Comparison of ENCODE assay signal across 1 cellular context in the genomic region with DNA sequence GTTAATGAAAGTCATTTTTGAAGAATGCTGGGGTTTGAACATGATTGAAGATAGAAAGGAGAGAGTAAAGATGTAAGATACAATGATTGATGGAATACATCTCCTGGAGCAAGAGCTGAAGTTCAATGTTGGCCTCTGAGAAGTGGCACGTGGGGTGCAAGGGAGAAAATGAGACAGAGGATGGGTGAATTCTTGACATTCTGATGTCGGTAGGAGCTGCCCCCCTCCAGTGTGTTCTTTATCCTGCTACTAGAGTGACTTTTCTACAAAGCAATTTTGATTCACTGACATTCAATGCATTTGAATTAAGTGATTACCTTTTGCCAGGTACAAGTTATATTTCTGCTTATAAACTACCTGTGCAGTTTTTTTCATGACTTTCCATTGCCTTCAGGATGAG.
TF ChIP-seq lines count a peak whose summit lies in the region.

No MANE protein-coding gene starts in this region.

TF ChIP-seq in WTC11, 78 proteins besides CTCF, POLR2A, EP300 and RAD21 (continued from another document):
- TF ChIP-seq, protein P1, sequence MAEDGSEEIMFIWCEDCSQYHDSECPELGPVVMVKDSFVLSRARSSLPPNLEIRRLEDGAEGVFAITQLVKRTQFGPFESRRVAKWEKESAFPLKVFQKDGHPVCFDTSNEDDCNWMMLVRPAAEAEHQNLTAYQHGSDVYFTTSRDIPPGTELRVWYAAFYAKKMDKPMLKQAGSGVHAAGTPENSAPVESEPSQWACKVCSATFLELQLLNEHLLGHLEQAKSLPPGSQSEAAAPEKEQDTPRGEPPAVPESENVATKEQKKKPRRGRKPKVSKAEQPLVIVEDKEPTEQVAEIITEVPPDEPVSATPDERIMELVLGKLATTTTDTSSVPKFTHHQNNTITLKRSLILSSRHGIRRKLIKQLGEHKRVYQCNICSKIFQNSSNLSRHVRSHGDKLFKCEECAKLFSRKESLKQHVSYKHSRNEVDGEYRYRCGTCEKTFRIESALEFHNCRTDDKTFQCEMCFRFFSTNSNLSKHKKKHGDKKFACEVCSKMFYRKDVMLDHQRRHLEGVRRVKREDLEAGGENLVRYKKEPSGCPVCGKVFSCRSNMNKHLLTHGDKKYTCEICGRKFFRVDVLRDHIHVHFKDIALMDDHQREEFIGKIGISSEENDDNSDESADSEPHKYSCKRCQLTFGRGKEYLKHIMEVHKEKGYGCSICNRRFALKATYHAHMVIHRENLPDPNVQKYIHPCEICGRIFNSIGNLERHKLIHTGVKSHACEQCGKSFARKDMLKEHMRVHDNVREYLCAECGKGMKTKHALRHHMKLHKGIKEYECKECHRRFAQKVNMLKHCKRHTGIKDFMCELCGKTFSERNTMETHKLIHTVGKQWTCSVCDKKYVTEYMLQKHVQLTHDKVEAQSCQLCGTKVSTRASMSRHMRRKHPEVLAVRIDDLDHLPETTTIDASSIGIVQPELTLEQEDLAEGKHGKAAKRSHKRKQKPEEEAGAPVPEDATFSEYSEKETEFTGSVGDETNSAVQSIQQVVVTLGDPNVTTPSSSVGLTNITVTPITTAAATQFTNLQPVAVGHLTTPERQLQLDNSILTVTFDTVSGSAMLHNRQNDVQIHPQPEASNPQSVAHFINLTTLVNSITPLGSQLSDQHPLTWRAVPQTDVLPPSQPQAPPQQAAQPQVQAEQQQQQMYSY (CRISPR knock-in tag; IDR thresholded peaks at IDR 0.05), result no peak
- no peak for TF ChIP-seq NR1H2 (CRISPR knock-in tag; IDR thresholded peaks at IDR 0.05)
- no peak for TF ChIP-seq JAZF1 (CRISPR knock-in tag; IDR thresholded peaks at IDR 0.05)
- TF ChIP-seq, protein P2, sequence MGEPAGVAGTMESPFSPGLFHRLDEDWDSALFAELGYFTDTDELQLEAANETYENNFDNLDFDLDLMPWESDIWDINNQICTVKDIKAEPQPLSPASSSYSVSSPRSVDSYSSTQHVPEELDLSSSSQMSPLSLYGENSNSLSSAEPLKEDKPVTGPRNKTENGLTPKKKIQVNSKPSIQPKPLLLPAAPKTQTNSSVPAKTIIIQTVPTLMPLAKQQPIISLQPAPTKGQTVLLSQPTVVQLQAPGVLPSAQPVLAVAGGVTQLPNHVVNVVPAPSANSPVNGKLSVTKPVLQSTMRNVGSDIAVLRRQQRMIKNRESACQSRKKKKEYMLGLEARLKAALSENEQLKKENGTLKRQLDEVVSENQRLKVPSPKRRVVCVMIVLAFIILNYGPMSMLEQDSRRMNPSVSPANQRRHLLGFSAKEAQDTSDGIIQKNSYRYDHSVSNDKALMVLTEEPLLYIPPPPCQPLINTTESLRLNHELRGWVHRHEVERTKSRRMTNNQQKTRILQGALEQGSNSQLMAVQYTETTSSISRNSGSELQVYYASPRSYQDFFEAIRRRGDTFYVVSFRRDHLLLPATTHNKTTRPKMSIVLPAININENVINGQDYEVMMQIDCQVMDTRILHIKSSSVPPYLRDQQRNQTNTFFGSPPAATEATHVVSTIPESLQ (CRISPR knock-in tag; IDR thresholded peaks at IDR 0.05), result no peak
- TF ChIP-seq, protein P3, sequence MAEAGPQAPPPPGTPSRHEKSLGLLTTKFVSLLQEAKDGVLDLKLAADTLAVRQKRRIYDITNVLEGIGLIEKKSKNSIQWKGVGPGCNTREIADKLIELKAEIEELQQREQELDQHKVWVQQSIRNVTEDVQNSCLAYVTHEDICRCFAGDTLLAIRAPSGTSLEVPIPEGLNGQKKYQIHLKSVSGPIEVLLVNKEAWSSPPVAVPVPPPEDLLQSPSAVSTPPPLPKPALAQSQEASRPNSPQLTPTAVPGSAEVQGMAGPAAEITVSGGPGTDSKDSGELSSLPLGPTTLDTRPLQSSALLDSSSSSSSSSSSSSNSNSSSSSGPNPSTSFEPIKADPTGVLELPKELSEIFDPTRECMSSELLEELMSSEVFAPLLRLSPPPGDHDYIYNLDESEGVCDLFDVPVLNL (CRISPR knock-in tag; IDR thresholded peaks at IDR 0.05; ENCODE audit: borderline replicate concordance, low read depth), result no peak
- TF ChIP-seq, protein P4, sequence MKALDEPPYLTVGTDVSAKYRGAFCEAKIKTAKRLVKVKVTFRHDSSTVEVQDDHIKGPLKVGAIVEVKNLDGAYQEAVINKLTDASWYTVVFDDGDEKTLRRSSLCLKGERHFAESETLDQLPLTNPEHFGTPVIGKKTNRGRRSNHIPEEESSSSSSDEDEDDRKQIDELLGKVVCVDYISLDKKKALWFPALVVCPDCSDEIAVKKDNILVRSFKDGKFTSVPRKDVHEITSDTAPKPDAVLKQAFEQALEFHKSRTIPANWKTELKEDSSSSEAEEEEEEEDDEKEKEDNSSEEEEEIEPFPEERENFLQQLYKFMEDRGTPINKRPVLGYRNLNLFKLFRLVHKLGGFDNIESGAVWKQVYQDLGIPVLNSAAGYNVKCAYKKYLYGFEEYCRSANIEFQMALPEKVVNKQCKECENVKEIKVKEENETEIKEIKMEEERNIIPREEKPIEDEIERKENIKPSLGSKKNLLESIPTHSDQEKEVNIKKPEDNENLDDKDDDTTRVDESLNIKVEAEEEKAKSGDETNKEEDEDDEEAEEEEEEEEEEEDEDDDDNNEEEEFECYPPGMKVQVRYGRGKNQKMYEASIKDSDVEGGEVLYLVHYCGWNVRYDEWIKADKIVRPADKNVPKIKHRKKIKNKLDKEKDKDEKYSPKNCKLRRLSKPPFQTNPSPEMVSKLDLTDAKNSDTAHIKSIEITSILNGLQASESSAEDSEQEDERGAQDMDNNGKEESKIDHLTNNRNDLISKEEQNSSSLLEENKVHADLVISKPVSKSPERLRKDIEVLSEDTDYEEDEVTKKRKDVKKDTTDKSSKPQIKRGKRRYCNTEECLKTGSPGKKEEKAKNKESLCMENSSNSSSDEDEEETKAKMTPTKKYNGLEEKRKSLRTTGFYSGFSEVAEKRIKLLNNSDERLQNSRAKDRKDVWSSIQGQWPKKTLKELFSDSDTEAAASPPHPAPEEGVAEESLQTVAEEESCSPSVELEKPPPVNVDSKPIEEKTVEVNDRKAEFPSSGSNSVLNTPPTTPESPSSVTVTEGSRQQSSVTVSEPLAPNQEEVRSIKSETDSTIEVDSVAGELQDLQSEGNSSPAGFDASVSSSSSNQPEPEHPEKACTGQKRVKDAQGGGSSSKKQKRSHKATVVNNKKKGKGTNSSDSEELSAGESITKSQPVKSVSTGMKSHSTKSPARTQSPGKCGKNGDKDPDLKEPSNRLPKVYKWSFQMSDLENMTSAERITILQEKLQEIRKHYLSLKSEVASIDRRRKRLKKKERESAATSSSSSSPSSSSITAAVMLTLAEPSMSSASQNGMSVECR (CRISPR knock-in tag; IDR thresholded peaks at IDR 0.05; ENCODE audit: borderline replicate concordance), result no peak
- no peak for TF ChIP-seq SP1 (CRISPR knock-in tag; conservative IDR thresholded peaks at IDR 0.05)
- TF ChIP-seq, protein P5, sequence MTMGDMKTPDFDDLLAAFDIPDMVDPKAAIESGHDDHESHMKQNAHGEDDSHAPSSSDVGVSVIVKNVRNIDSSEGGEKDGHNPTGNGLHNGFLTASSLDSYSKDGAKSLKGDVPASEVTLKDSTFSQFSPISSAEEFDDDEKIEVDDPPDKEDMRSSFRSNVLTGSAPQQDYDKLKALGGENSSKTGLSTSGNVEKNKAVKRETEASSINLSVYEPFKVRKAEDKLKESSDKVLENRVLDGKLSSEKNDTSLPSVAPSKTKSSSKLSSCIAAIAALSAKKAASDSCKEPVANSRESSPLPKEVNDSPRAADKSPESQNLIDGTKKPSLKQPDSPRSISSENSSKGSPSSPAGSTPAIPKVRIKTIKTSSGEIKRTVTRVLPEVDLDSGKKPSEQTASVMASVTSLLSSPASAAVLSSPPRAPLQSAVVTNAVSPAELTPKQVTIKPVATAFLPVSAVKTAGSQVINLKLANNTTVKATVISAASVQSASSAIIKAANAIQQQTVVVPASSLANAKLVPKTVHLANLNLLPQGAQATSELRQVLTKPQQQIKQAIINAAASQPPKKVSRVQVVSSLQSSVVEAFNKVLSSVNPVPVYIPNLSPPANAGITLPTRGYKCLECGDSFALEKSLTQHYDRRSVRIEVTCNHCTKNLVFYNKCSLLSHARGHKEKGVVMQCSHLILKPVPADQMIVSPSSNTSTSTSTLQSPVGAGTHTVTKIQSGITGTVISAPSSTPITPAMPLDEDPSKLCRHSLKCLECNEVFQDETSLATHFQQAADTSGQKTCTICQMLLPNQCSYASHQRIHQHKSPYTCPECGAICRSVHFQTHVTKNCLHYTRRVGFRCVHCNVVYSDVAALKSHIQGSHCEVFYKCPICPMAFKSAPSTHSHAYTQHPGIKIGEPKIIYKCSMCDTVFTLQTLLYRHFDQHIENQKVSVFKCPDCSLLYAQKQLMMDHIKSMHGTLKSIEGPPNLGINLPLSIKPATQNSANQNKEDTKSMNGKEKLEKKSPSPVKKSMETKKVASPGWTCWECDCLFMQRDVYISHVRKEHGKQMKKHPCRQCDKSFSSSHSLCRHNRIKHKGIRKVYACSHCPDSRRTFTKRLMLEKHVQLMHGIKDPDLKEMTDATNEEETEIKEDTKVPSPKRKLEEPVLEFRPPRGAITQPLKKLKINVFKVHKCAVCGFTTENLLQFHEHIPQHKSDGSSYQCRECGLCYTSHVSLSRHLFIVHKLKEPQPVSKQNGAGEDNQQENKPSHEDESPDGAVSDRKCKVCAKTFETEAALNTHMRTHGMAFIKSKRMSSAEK (CRISPR knock-in tag; IDR thresholded peaks at IDR 0.05; ENCODE audit: borderline replicate concordance), result no peak
- TF ChIP-seq FOXK1 (CRISPR knock-in tag; IDR thresholded peaks at IDR 0.05), result no peak
- no peak for TF ChIP-seq ATF1 (CRISPR knock-in tag; IDR thresholded peaks at IDR 0.05)
- TF ChIP-seq, protein P6, sequence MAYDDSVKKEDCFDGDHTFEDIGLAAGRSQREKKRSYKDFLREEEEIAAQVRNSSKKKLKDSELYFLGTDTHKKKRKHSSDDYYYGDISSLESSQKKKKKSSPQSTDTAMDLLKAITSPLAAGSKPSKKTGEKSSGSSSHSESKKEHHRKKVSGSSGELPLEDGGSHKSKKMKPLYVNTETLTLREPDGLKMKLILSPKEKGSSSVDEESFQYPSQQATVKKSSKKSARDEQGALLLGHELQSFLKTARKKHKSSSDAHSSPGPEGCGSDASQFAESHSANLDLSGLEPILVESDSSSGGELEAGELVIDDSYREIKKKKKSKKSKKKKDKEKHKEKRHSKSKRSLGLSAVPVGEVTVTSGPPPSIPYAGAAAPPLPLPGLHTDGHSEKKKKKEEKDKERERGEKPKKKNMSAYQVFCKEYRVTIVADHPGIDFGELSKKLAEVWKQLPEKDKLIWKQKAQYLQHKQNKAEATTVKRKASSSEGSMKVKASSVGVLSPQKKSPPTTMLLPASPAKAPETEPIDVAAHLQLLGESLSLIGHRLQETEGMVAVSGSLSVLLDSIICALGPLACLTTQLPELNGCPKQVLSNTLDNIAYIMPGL (CRISPR knock-in tag; IDR thresholded peaks at IDR 0.05), result no peak
- TF ChIP-seq TEAD1 (CRISPR knock-in tag; IDR thresholded peaks at IDR 0.05), result no peak; the same call in 1 of the 2 replicates
- TF ChIP-seq ZNF423 (CRISPR knock-in tag; IDR thresholded peaks at IDR 0.05), result no peak
